In genomic region chr6:1606533-1607235, GRCh38 we compare ENCODE assay signal across 11 cellular contexts. TPM values are rescaled to one million over a fixed set of nuclear protein-coding genes. Genes with fewer than 3 reads are reported as not detected.
DNase-seq lines count a peak whose midpoint lies in the region; ATAC-seq and TF ChIP-seq lines count a peak whose summit lies in the region.
"Had no signal": no experiment of that assay in that cellular context is flagged by ENCODE, and none has a peak within 500 bp of the region (broad histone marks: within the 10 kb centered on the region; RNA-seq: fewer than 3 reads in every experiment).

No MANE protein-coding gene starts in this region.

- TF ChIP-seq POLR2A in Peyer's patch (IDR thresholded peaks at IDR 0.05), result no peak

- no peaks in the 10 kb centered on the region for H3K9me3 ChIP-seq in Peyer's patch
- H3K9me3 ChIP-seq: heart left ventricle had no signal

- H3K4me3 Mint-ChIP-seq in chondrocyte (ENCODE audit: unreplicated experiment) (peak overlapping the region; percentile 79), nephron progenitor cell (peak overlapping the region; percentile 93)

- ATAC-seq in left cardiac atrium (no peak), GM18517 (IDR thresholded peaks at IDR 0.05; ENCODE audit: unreplicated experiment) (no peak)
- ATAC-seq: heart left ventricle had no signal

- H3K36me3 Mint-ChIP-seq in chondrocyte (ENCODE audit: low read depth), result peaks cover 3% of the 10 kb centered on the region
- H3K36me3 Mint-ChIP-seq in nephron progenitor cell (ENCODE audit: low read depth), result peaks cover under 1% of the 10 kb centered on the region

- DNase-seq in ELF-1 (ENCODE audit: low read depth, low spot score) (peak; percentile 92), HEK293T (ENCODE audit: extremely low spot score) (peak; percentile 63), chondrocyte (ENCODE audit: low spot score) (no peak), nephron progenitor cell (peak; percentile 64), Kasumi-1 (lab: John Stamatoyannopoulos, UW) (no peak), left cardiac atrium (no peak), Peyer's patch (no peak)
- DNase-seq: GOT3, heart left ventricle, T1000 had no signal

- H3K27me3 Mint-ChIP-seq in chondrocyte (ENCODE audit: low read depth) (peaks cover 1% of the 10 kb centered on the region), nephron progenitor cell (ENCODE audit: low read depth, poor library complexity) (peaks cover 60% of the 10 kb centered on the region)

- TF ChIP-seq CTCF in chondrocyte (IDR thresholded peaks at IDR 0.05), result no peak
- no peak for TF ChIP-seq CTCF in nephron progenitor cell (IDR thresholded peaks at IDR 0.05)
- no peak for TF ChIP-seq CTCF in Peyer's patch (IDR thresholded peaks at IDR 0.05)

- H3K27ac Mint-ChIP-seq in chondrocyte (ENCODE audit: unreplicated experiment) (peak overlapping the region; percentile 75), nephron progenitor cell (no peak overlapping the region)

- CTCF ChIA-PET in HEK293T (lab: Yijun Ruan, JAX), result interaction anchor here (0.6 to 2.0 kb wide), 9 partner anchors 9 to 502 kb away, joined by 3 to 7 read pairs (median 4); no protein-coding TSS in a partner anchor

- H3K27ac ChIP-seq in Peyer's patch, result no peak overlapping the region
- H3K27ac ChIP-seq: heart left ventricle had no signal

- peaks cover 3 to 67% of the 10 kb centered on the region in 2 donors for H3K27me3 ChIP-seq in Peyer's patch

- no peak overlapping the region for H3K4me3 ChIP-seq in Peyer's patch
- H3K4me3 ChIP-seq: heart left ventricle had no signal

- H3K36me3 ChIP-seq in Peyer's patch, result no peaks in the 10 kb centered on the region
- H3K36me3 ChIP-seq: heart left ventricle had no signal

- peaks cover 7 to 48% (median 33%) of the 10 kb centered on the region in 4 donors for H3K4me1 ChIP-seq in Peyer's patch

- H3K9me3 Mint-ChIP-seq in chondrocyte (ENCODE audit: low read depth), result no peaks in the 10 kb centered on the region
- no peaks in the 10 kb centered on the region for H3K9me3 Mint-ChIP-seq in nephron progenitor cell

- POLR2A ChIA-PET in HEK293T (lab: Yijun Ruan, JAX), result interaction anchor here (0.7 to 7.0 kb wide), 54 partner anchors 9 to 1158 kb away, joined by 3 to 144 read pairs (median 4); partner anchors contain the start of gene WRNIP1

- H3K4me1 Mint-ChIP-seq in chondrocyte (ENCODE audit: low read depth), result peaks cover 36% of the 10 kb centered on the region
- H3K4me1 Mint-ChIP-seq in nephron progenitor cell, result peaks cover 45% of the 10 kb centered on the region

- intact Hi-C loops in left cardiac atrium (cut with DNase I), result loop anchor here (5.0 to 10.0 kb wide), 2 partner anchors 838 to 1091 kb away; no protein-coding TSS in a partner anchor

TF ChIP-seq in HEK293T, 16 proteins besides CTCF, POLR2A, EP300 and RAD21:
- peak; percentile 97 for TF ChIP-seq ARNT (IDR thresholded peaks at IDR 0.05)
- no peak for TF ChIP-seq BHLHE40 (IDR thresholded peaks at IDR 0.05; ENCODE audit: borderline replicate concordance)
- TF ChIP-seq CTBP1 (IDR thresholded peaks at IDR 0.05; ENCODE audit: borderline replicate concordance), result peak; percentile 93
- no peak for TF ChIP-seq FOXA1 (IDR thresholded peaks at IDR 0.05)
- 0 out of 2 replicates have a peak, but pooled peaks have one; percentile 23 for TF ChIP-seq L3MBTL2 (conservative IDR thresholded peaks at IDR 0.05)
- TF ChIP-seq SP1 (IDR thresholded peaks at IDR 0.05), result no peak
- no peak for TF ChIP-seq HDGF (IDR thresholded peaks at IDR 0.05; ENCODE audit: borderline replicate concordance)
- TF ChIP-seq NFRKB (IDR thresholded peaks at IDR 0.05), result no peak
- TF ChIP-seq FOXM1 (IDR thresholded peaks at IDR 0.05; ENCODE audit: borderline replicate concordance), result peak; percentile 45; the same call in 1 of the 2 replicates
- TF ChIP-seq ELF4 (IDR thresholded peaks at IDR 0.05), result no peak
- no peak for TF ChIP-seq SUZ12 (IDR thresholded peaks at IDR 0.05)
- TF ChIP-seq PKNOX1 (IDR thresholded peaks at IDR 0.05), result peak; percentile 94
- TF ChIP-seq ZNF384 (IDR thresholded peaks at IDR 0.05), result no peak
- TF ChIP-seq LEF1 (IDR thresholded peaks at IDR 0.05; ENCODE audit: borderline replicate concordance), result no peak
- no peak for TF ChIP-seq FOXK2 (IDR thresholded peaks at IDR 0.05)
- TF ChIP-seq TARDBP (IDR thresholded peaks at IDR 0.05), result no peak

RNA-seq across cellular contexts. Expression of gene FOXC1, which starts 3.0 kb away (rescaled TPM):
- 84.2 to 125 TPM (median 84.4 TPM) in 3 replicates for total RNA-seq in chondrocyte
- 10 to 100 TPM in 1 of 2 donors, 1 to 10 TPM in 1; 5.5 to 25.9 TPM for total RNA-seq in left cardiac atrium
- 1 to 10 TPM in 3 of 4 donors, not detected in 1; 1.6 to 3.3 (median 2.7) TPM for total RNA-seq in Peyer's patch

Comparison
In these comparisons a context has a peak if more than half of its experiments do, and no peak if none do; other contexts are left out.
1. DNase-seq: peak in ELF-1 (single experiment), HEK293T (single experiment) and nephron progenitor cell (single experiment); none in chondrocyte (single experiment), Kasumi-1 (0 of 2), left cardiac atrium (single experiment) and Peyer's patch (0 of 3).